Comparison of ENCODE assay signal across 1 cellular context in the genomic region with DNA sequence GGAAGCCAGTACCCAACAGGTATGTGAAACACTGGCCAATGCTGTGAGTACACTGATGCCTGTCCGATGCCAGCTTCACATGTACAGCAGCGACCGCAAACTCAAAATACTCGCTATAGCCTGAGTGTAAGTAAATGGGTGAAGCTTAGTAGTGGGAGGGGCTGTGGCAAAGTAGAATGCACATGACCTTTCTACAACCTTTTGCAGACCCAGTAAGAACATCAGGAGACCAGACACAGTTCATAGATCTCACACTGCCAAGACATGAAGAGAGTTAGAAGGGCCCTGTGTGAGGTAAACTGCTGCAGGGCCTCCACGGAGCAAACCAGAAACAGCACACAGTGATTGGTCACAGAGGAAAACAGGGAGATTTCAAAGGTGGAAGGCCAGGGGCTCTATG.
TF ChIP-seq lines count a peak whose summit lies in the region.

No MANE protein-coding gene starts in this region.

TF ChIP-seq in WTC11, 78 proteins besides CTCF, POLR2A, EP300 and RAD21 (continued from another document):
- TF ChIP-seq TP53 (CRISPR knock-in tag; IDR thresholded peaks at IDR 0.05) (no peak), ZNF416 (CRISPR knock-in tag; IDR thresholded peaks at IDR 0.05) (no peak), ELF4 (CRISPR knock-in tag; IDR thresholded peaks at IDR 0.05; ENCODE audit: low read depth) (no peak), ATF1 (CRISPR knock-in tag; IDR thresholded peaks at IDR 0.05) (no peak), ZNF423 (CRISPR knock-in tag; IDR thresholded peaks at IDR 0.05) (no peak), SMAD4 (CRISPR knock-in tag; IDR thresholded peaks at IDR 0.05) (no peak), ZNF396 (CRISPR knock-in tag; IDR thresholded peaks at IDR 0.05; ENCODE audit: borderline replicate concordance) (no peak), NFE2L1 (CRISPR knock-in tag; IDR thresholded peaks at IDR 0.05) (no peak)
- TF ChIP-seq, protein P1, sequence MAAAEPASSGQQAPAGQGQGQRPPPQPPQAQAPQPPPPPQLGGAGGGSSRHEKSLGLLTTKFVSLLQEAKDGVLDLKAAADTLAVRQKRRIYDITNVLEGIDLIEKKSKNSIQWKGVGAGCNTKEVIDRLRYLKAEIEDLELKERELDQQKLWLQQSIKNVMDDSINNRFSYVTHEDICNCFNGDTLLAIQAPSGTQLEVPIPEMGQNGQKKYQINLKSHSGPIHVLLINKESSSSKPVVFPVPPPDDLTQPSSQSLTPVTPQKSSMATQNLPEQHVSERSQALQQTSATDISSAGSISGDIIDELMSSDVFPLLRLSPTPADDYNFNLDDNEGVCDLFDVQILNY (CRISPR knock-in tag; IDR thresholded peaks at IDR 0.05), result no peak
- TF ChIP-seq, protein P2, sequence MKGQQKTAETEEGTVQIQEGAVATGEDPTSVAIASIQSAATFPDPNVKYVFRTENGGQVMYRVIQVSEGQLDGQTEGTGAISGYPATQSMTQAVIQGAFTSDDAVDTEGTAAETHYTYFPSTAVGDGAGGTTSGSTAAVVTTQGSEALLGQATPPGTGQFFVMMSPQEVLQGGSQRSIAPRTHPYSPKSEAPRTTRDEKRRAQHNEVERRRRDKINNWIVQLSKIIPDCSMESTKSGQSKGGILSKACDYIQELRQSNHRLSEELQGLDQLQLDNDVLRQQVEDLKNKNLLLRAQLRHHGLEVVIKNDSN (CRISPR knock-in tag; IDR thresholded peaks at IDR 0.05), result no peak
